ENCODE assay signal across 12 cellular contexts in genomic region chr2:73933194-73933593, GRCh38. TPM values are rescaled to one million over a fixed set of nuclear protein-coding genes. Genes with fewer than 3 reads are reported as not detected.
A peak's percentile ranks its signal among the peaks of the same experiment; 100 is the strongest.
DNase-seq lines count a peak whose midpoint lies in the region; ATAC-seq and TF ChIP-seq lines count a peak whose summit lies in the region.
"Had no signal": no experiment of that assay in that cellular context is flagged by ENCODE, and none has a peak within 500 bp of the region (broad histone marks: within the 10 kb centered on the region; RNA-seq: fewer than 3 reads in every experiment).

No MANE protein-coding gene starts in this region.

- no peak for ATAC-seq in T-helper 17 cell
- peak; percentile 41 to 48 for ATAC-seq in lower lobe of right lung
- no peak for ATAC-seq in GM19328 (IDR thresholded peaks at IDR 0.05; ENCODE audit: unreplicated experiment)
- no peak for ATAC-seq in heart right ventricle
- ATAC-seq: HCT116 had no signal

- H3K27ac ChIP-seq in lower lobe of right lung (no peak overlapping the region), uterus (no peak overlapping the region), heart right ventricle (no peak overlapping the region)
- H3K27ac ChIP-seq: C4-2B had no signal

- H3K4me3 Mint-ChIP-seq in T-helper 17 cell: no peak overlapping the region
- H3K4me3 Mint-ChIP-seq: activated B cell treated with CpG ODN at 0.5 μM for 24 hours had no signal

- H3K4me3 ChIP-seq in lower lobe of right lung (no peak overlapping the region), uterus (no peak overlapping the region), heart right ventricle (no peak overlapping the region)

- H3K27me3 ChIP-seq in lower lobe of right lung (ENCODE audit: low read depth) (no peaks in the 10 kb centered on the region), uterus (no peaks in the 10 kb centered on the region), heart right ventricle (no peaks in the 10 kb centered on the region)

- H3K27me3 Mint-ChIP-seq in T-helper 17 cell: no peaks in the 10 kb centered on the region
- H3K27me3 Mint-ChIP-seq: activated B cell treated with CpG ODN at 0.5 μM for 24 hours had no signal

- H3K4me1 Mint-ChIP-seq in T-helper 17 cell: peaks cover 69% of the 10 kb centered on the region

- no peak for TF ChIP-seq CTCF in lower lobe of right lung (IDR thresholded peaks at IDR 0.05)
- TF ChIP-seq CTCF in uterus (IDR thresholded peaks at IDR 0.05): no peak
- no peak for TF ChIP-seq CTCF in GM13976 (IDR thresholded peaks at IDR 0.05; ENCODE audit: borderline replicate concordance, control extremely low read depth, extremely low read depth, insufficient read depth, missing control alignments)
- TF ChIP-seq CTCF in heart right ventricle (IDR thresholded peaks at IDR 0.05): no peak

- intact Hi-C loops in lower lobe of right lung (cut with DNase I) (no loop called here), uterus (cut with DNase I; ENCODE audit: low total_unique reads) (loop anchor here (10.0 kb wide), 1 partner anchor 72 kb away; no protein-coding TSS in a partner anchor), heart right ventricle (cut with DNase I) (loop anchor here in 1 of 10 donors (10.0 kb wide), 1 partner anchor 72 kb away; no protein-coding TSS in a partner anchor)

- in situ Hi-C loops in GM13976 (cut with MboI; ENCODE audit: low sequenced_read_pairs, unreplicated experiment): no loop called here

- H3K9me3 ChIP-seq in T-helper 17 cell (ENCODE audit: control insufficient read depth, low read length, poor library complexity, severe bottlenecking) (no peaks in the 10 kb centered on the region), lower lobe of right lung (no peaks in the 10 kb centered on the region), uterus (no peaks in the 10 kb centered on the region), heart right ventricle (no peaks in the 10 kb centered on the region)

- peaks cover 39% of the 10 kb centered on the region for H3K36me3 ChIP-seq in lower lobe of right lung
- H3K36me3 ChIP-seq in uterus: no peaks in the 10 kb centered on the region
- peaks cover 0 to 44% (median 6%) of the 10 kb centered on the region in 9 donors for H3K36me3 ChIP-seq in heart right ventricle

- TF ChIP-seq POLR2A in uterus (IDR thresholded peaks at IDR 0.05): no peak

- 95% methylated on average over 3 of the region's 3 CpGs for WGBS in heart right ventricle, 2 donors

- DNase-seq in D341Med (ENCODE audit: low spot score) (peak; percentile 57), NCI-H1105 treated with DMSO at 0.1 percent for 48 hours (lab: John Stamatoyannopoulos, UW) (peak; percentile 58), T-helper 17 cell (no peak), lower lobe of right lung (no peak), uterus (no peak), GM13976 (ENCODE audit: low spot score) (no peak), heart right ventricle (no peak)
- DNase-seq: activated B cell treated with CpG ODN at 0.5 μM for 24 hours; effector CD8-positive, alpha-beta T cell had no signal

- peak overlapping the region; percentile 88 for H3K27ac Mint-ChIP-seq in T-helper 17 cell
- H3K27ac Mint-ChIP-seq: activated B cell treated with CpG ODN at 0.5 μM for 24 hours had no signal

- peaks cover 17% of the 10 kb centered on the region for H3K36me3 Mint-ChIP-seq in T-helper 17 cell (ENCODE audit: low read depth)

- H3K4me1 ChIP-seq in lower lobe of right lung (peaks cover 35% of the 10 kb centered on the region), uterus (peaks cover 0 to 14% of the 10 kb centered on the region in 2 donors), heart right ventricle (peaks cover 0 to 79% (median 23%) of the 10 kb centered on the region in 9 donors)

RNA-seq across cellular contexts. Expression of gene DGUOK, which starts 6.5 kb away (rescaled TPM):
- total RNA-seq in T-helper 17 cell (10 to 100 TPM; 34.2 to 39.7 TPM), lower lobe of right lung (38.0 TPM), uterus (100 to 1,000 TPM in 1 of 4 donors, 10 to 100 TPM in 3; 43.6 to 128 (median 58.6) TPM), heart right ventricle (10 to 100 TPM; 18.7 to 29.4 (median 22.6) TPM)
- polyA plus RNA-seq in heart right ventricle: 10 to 100 TPM; 38.7 to 56.2 TPM

RNA-seq across cellular contexts. Expression of gene ACTG2, which starts 40.4 kb away (rescaled TPM):
- total RNA-seq in T-helper 17 cell: not detected
- total RNA-seq in lower lobe of right lung: 22.2 TPM
- 1,000 to 10,000 TPM in 1 of 4 donors, 100 to 1,000 TPM in 3; 171 to 1,273 (median 578) TPM for total RNA-seq in uterus
- total RNA-seq in heart right ventricle: 1 to 10 TPM in 6 of 10 donors, under 1 TPM in 4; 0.52 to 3.7 (median 1.4) TPM
- polyA plus RNA-seq in heart right ventricle: 10 to 100 TPM in 1 of 2 donors, 1 to 10 TPM in 1; 5.6 to 44.1 TPM
- total RNA-seq: activated B cell treated with CpG ODN at 0.5 μM for 24 hours had no signal

RNA-seq across cellular contexts. Expression of gene TET3, which starts 51.5 kb away (rescaled TPM):
- total RNA-seq in T-helper 17 cell (10 to 100 TPM; 20.3 to 22.5 TPM), lower lobe of right lung (21.5 TPM), uterus (10 to 100 TPM in 2 of 4 donors, 1 to 10 TPM in 2; 1.3 to 12.0 (median 7.8) TPM), heart right ventricle (1 to 10 TPM; 2.1 to 8.0 (median 2.9) TPM)
- polyA plus RNA-seq in heart right ventricle: 1 to 10 TPM; 1.1 to 1.3 TPM

Comparison
In these comparisons a context has a peak if more than half of its experiments do, and no peak if none do; other contexts are left out.
1. DNase-seq: peak in D341Med (single experiment) and NCI-H1105 treated with DMSO at 0.1 percent for 48 hours (single experiment); none in T-helper 17 cell (0 of 3), lower lobe of right lung (single experiment), uterus (0 of 2), GM13976 (single experiment) and heart right ventricle (0 of 2).
2. ATAC-seq: peak in lower lobe of right lung (2 of 2); none in T-helper 17 cell (single experiment), GM19328 (single experiment) and heart right ventricle (0 of 8).